Comparison of ENCODE assay signal across 1 cellular context in the genomic region with DNA sequence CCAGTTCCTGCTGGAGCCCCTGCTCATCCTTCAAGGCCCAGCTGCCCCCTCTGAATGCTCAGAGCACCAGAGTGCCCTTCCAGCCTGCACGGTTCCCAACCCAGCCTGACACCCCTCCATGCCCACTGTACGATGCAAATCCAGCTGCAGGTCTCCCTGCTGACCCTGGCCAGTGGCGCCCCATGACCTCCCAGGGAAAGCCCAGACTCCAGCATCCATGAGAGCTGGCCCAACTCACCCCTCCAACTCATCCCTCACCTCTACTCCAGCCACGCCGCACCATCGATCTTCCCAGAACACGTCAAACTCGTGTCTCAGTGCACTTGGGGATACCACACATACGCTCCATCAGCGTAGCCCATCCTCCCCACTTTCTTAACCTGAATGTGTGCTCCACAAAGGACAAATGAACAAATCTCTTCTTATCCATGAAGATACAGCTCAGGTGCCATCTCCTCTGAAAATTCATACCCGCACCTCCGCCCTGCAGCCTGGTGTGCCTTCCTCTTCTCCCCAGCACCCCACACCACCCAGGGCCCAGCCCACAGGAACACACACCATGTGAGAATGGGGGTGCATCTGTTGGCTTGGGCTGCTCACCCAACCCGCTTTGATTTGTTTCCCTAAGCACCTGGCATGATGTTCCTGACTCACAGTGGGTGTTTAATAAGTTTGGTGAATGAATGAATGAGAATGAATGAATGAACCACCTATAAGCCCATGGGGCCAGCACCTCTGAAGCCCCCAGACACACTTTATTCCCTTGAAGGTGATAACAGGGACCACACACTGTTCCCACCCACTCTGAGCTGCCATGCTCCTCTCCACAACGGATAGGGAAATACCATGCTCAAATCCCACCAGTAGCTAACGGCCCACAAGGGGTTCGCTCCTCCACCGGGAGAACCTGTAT.
TF ChIP-seq lines count a peak whose summit lies in the region.

No MANE protein-coding gene starts in this region.

TF ChIP-seq in IMR-90, 13 proteins besides CTCF, POLR2A, EP300 and RAD21 (continued from another document):
- TF ChIP-seq RCOR1 (IDR thresholded peaks at IDR 0.05; ENCODE audit: insufficient replicate concordance, low read length): no peak
- no peak for TF ChIP-seq MXI1 (IDR thresholded peaks at IDR 0.05; ENCODE audit: borderline replicate concordance, low read depth, low read length)
- no peak for TF ChIP-seq MAZ (IDR thresholded peaks at IDR 0.05; ENCODE audit: borderline replicate concordance, low read depth, low read length)
- TF ChIP-seq USF2 (IDR thresholded peaks at IDR 0.05; ENCODE audit: low read depth, low read length): no peak
- no peak for TF ChIP-seq FOS (IDR thresholded peaks at IDR 0.05; ENCODE audit: low read depth, low read length)
